23 cellular contexts compared by ENCODE assay signal in the genomic region with DNA sequence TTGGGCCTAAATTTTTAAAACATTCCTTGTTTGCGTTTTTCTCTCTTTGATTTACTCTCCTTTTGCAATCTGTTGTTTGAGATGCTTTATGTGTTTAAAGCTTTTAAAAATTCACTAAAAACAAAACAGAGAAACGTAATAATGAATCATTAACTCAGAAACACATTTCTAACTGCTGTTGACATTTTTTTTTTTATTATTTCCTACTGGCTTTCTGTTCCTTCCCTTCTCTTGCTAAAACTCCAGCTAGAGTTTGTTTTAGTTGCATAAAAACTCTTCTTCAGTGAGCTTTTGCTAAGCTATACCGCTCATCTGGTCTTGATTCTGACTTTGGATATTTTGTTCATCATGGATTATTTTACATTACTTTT. TPM values are rescaled to one million over a fixed set of nuclear protein-coding genes. Genes with fewer than 3 reads are reported as not detected.
A peak's percentile ranks its signal among the peaks of the same experiment; 100 is the strongest.
DNase-seq lines count a peak whose midpoint lies in the region; ATAC-seq and TF ChIP-seq lines count a peak whose summit lies in the region.
"Had no signal": no experiment of that assay in that cellular context is flagged by ENCODE, and none has a peak within 500 bp of the region (broad histone marks: within the 10 kb centered on the region; RNA-seq: fewer than 3 reads in every experiment).

No MANE protein-coding gene starts in this region.

- peaks cover 0 to 2% of the 10 kb centered on the region in 2 experiments for H3K9me3 ChIP-seq in CD4-positive, CD25-positive, alpha-beta regulatory T cell (ENCODE audit: control insufficient read depth in 2 of 2, low read length in 2 of 2)
- no peaks in the 10 kb centered on the region for H3K9me3 ChIP-seq in CD8-positive, alpha-beta memory T cell (ENCODE audit: low read length)
- H3K9me3 ChIP-seq in right lobe of liver = no peaks in the 10 kb centered on the region

- CTCF ChIA-PET in CD8-positive, alpha-beta memory T cell (lab: Charles Lee) = interaction anchor here (1.0 kb wide), 1 partner anchor 29 kb away, joined by 4 read pairs; the partner anchor contains the start of gene SRGAP1

- H3K4me1 Mint-ChIP-seq in CD4-positive, CD25-positive, alpha-beta regulatory T cell = peaks cover 0 to 17% (median 15%) of the 10 kb centered on the region in 4 donors
- peaks cover 19 to 25% (median 23%) of the 10 kb centered on the region in 3 donors for H3K4me1 Mint-ChIP-seq in CD8-positive, alpha-beta memory T cell
- peaks cover 8% of the 10 kb centered on the region for H3K4me1 Mint-ChIP-seq in activated T-helper 17 cell treated with anti-CD3 and anti-CD28 coated beads, Interleukin-2, amount 50 U/mL, for 72 hours

- no peak overlapping the region for H3K27ac ChIP-seq in CD4-positive, CD25-positive, alpha-beta regulatory T cell (ENCODE audit: insufficient read depth, low read length, poor library complexity, severe bottlenecking)
- no peak overlapping the region for H3K27ac ChIP-seq in CD8-positive, alpha-beta memory T cell (ENCODE audit: low read depth, low read length)
- H3K27ac ChIP-seq in right lobe of liver = peak overlapping the region; percentile 20 to 33 (median 26)
- H3K27ac ChIP-seq: epithelial cell of prostate, GM23248, right atrium auricular region had no signal

- peak overlapping the region in 2 of 3 donors; percentile 0 for H3K27ac Mint-ChIP-seq in CD4-positive, CD25-positive, alpha-beta regulatory T cell
- peak overlapping the region in 5 of 8 donors; percentile 30 to 78 (median 61) for H3K27ac Mint-ChIP-seq in CD8-positive, alpha-beta memory T cell
- H3K27ac Mint-ChIP-seq in activated T-helper 17 cell treated with anti-CD3 and anti-CD28 coated beads, Interleukin-2, amount 50 U/mL, for 72 hours = peak overlapping the region; percentile 65
- H3K27ac Mint-ChIP-seq: activated naive CD4-positive, alpha-beta T cell treated with anti-CD3 and anti-CD28 coated beads, Interleukin-2, amount 50 U/mL, for 24 hours had no signal

- no peak overlapping the region for H3K4me3 ChIP-seq in CD4-positive, CD25-positive, alpha-beta regulatory T cell (ENCODE audit: low read depth, low read length)
- no peak overlapping the region for H3K4me3 ChIP-seq in CD8-positive, alpha-beta memory T cell (ENCODE audit: low read length)
- no peak overlapping the region for H3K4me3 ChIP-seq in right lobe of liver
- H3K4me3 ChIP-seq: GM23248, right atrium auricular region had no signal

- peaks cover 12% of the 10 kb centered on the region for H3K4me1 ChIP-seq in CD4-positive, CD25-positive, alpha-beta regulatory T cell (ENCODE audit: control insufficient read depth, insufficient read depth, low read length, poor library complexity, severe bottlenecking)
- H3K4me1 ChIP-seq in CD8-positive, alpha-beta memory T cell (ENCODE audit: insufficient read depth, low read length) = peaks cover 11% of the 10 kb centered on the region
- peaks cover 0 to 33% (median 12%) of the 10 kb centered on the region in 4 donors for H3K4me1 ChIP-seq in right lobe of liver
- H3K4me1 ChIP-seq: right atrium auricular region had no signal

- no peak for TF ChIP-seq CTCF in right lobe of liver (IDR thresholded peaks at IDR 0.05)

- H3K4me3 Mint-ChIP-seq in CD4-positive, CD25-positive, alpha-beta regulatory T cell = peak overlapping the region in 1 of 4 donors; percentile 48
- peak overlapping the region in 2 of 7 donors; percentile 37 to 63 for H3K4me3 Mint-ChIP-seq in CD8-positive, alpha-beta memory T cell
- H3K4me3 Mint-ChIP-seq in activated T-helper 17 cell treated with anti-CD3 and anti-CD28 coated beads, Interleukin-2, amount 50 U/mL, for 72 hours = peak overlapping the region; percentile 48
- H3K4me3 Mint-ChIP-seq: activated naive CD4-positive, alpha-beta T cell treated with anti-CD3 and anti-CD28 coated beads, Interleukin-2, amount 50 U/mL, for 24 hours had no signal

- intact Hi-C loops in right lobe of liver (cut with DNase I) = no loop called here

- no peak for TF ChIP-seq POLR2A in right lobe of liver (IDR thresholded peaks at IDR 0.05)

- no peaks in the 10 kb centered on the region for H3K36me3 Mint-ChIP-seq in CD4-positive, CD25-positive, alpha-beta regulatory T cell
- peaks cover 0 to 18% (median 2%) of the 10 kb centered on the region in 3 donors for H3K36me3 Mint-ChIP-seq in CD8-positive, alpha-beta memory T cell
- no peaks in the 10 kb centered on the region for H3K36me3 Mint-ChIP-seq in activated T-helper 17 cell treated with anti-CD3 and anti-CD28 coated beads, Interleukin-2, amount 50 U/mL, for 72 hours (ENCODE audit: low read depth)

- H3K27me3 ChIP-seq in CD4-positive, CD25-positive, alpha-beta regulatory T cell (ENCODE audit: control insufficient read depth, insufficient read depth, low read length) = no peaks in the 10 kb centered on the region
- H3K27me3 ChIP-seq in CD8-positive, alpha-beta memory T cell (ENCODE audit: insufficient read depth, low read length, poor library complexity, severe bottlenecking) = peaks cover 5% of the 10 kb centered on the region
- H3K27me3 ChIP-seq in right lobe of liver = no peaks in the 10 kb centered on the region
- H3K27me3 ChIP-seq: right atrium auricular region had no signal

- peaks cover 4% of the 10 kb centered on the region for H3K27me3 Mint-ChIP-seq in CD4-positive, CD25-positive, alpha-beta regulatory T cell
- H3K27me3 Mint-ChIP-seq in CD8-positive, alpha-beta memory T cell = peaks cover 0 to 5% of the 10 kb centered on the region in 2 donors
- peaks cover 3% of the 10 kb centered on the region for H3K27me3 Mint-ChIP-seq in activated T-helper 17 cell treated with anti-CD3 and anti-CD28 coated beads, Interleukin-2, amount 50 U/mL, for 72 hours

- peaks cover 0 to 20% (median 0%) of the 10 kb centered on the region in 7 donors for H3K9me3 Mint-ChIP-seq in CD4-positive, CD25-positive, alpha-beta regulatory T cell
- H3K9me3 Mint-ChIP-seq in CD8-positive, alpha-beta memory T cell = peaks cover 5 to 9% (median 7%) of the 10 kb centered on the region in 5 donors
- no peaks in the 10 kb centered on the region for H3K9me3 Mint-ChIP-seq in activated T-helper 17 cell treated with anti-CD3 and anti-CD28 coated beads, Interleukin-2, amount 50 U/mL, for 72 hours

- no peak for ATAC-seq in CD4-positive, CD25-positive, alpha-beta regulatory T cell (ENCODE audit: low read depth in 2 of 2)
- no peak for ATAC-seq in activated T-helper 17 cell treated with anti-CD3 and anti-CD28 coated beads, Interleukin-2, amount 50 U/mL, for 72 hours (replicated peaks)
- ATAC-seq in right lobe of liver = peak; percentile 20 to 76 (median 51)
- ATAC-seq: Panc1, SK-N-SH treated with all-trans-retinoic acid at 6 μM for 48 hours had no signal

- DNase-seq in CD4-positive, CD25-positive, alpha-beta regulatory T cell = no peak
- DNase-seq in CD8-positive, alpha-beta memory T cell = no peak
- DNase-seq in right lobe of liver (no peak), GOT3 (lab: John Stamatoyannopoulos, UW) (no peak), AG20443 (ENCODE audit: low spot score) (no peak)
- DNase-seq in activated naive CD4-positive, alpha-beta T cell treated with anti-CD3 and anti-CD28 coated beads, Interleukin-2, amount 50 U/mL, for 16 hours = no peak
- DNase-seq: activated CD4-positive, alpha-beta T cell treated with anti-CD3 and anti-CD28 coated beads for 4 hours; C1 segment of cervical spinal cord; DMS79; GM23248; hypothalamus; IMR-90; mesenchymal stem cell; NCI-H146; Right ventricle myocardium superior; stimulated activated CD4-positive, alpha-beta T cell treated with anti-CD3 and anti-CD28 coated beads, Interleukin-1b, Interleukin-23, amount 100 ng/mL, for 48 hours; trophoblast cell had no signal

- 36% methylated on average over 3 of the region's 3 CpGs for WGBS in right lobe of liver (ENCODE audit: insufficient coverage, low coverage, low lambda C conversion rate, missing lambda C conversion rate)

- POLR2A ChIA-PET in CD8-positive, alpha-beta memory T cell (lab: Charles Lee) = no interaction called here

- H3K36me3 ChIP-seq in CD4-positive, CD25-positive, alpha-beta regulatory T cell (ENCODE audit: control insufficient read depth, insufficient read depth, low read length) = no peaks in the 10 kb centered on the region
- no peaks in the 10 kb centered on the region for H3K36me3 ChIP-seq in CD8-positive, alpha-beta memory T cell (ENCODE audit: insufficient read depth, low read length)
- H3K36me3 ChIP-seq in right lobe of liver = no peaks in the 10 kb centered on the region
- H3K36me3 ChIP-seq: right atrium auricular region had no signal

RNA-seq across cellular contexts. Expression of gene SRGAP1, which starts 29.0 kb away (rescaled TPM):
- not detected for total RNA-seq in CD4-positive, CD25-positive, alpha-beta regulatory T cell
- under 1 TPM; 0.01 to 0.07 (median 0.02) TPM for polyA plus RNA-seq in CD4-positive, CD25-positive, alpha-beta regulatory T cell
- total RNA-seq in CD8-positive, alpha-beta memory T cell = under 1 TPM; 0.61 to 0.64 TPM
- polyA plus RNA-seq in CD8-positive, alpha-beta memory T cell = 0.09 TPM
- under 1 TPM; 0.06 to 0.29 TPM for total RNA-seq in activated T-helper 17 cell treated with anti-CD3 and anti-CD28 coated beads, Interleukin-2, amount 50 U/mL, for 72 hours
- total RNA-seq in right lobe of liver = 1 to 10 TPM; 1.3 to 5.0 (median 3.0) TPM

RNA-seq across cellular contexts. Expression of gene RXYLT1, which starts 35.8 kb away (rescaled TPM):
- 8.9 TPM for total RNA-seq in CD4-positive, CD25-positive, alpha-beta regulatory T cell
- 10 to 100 TPM; 11.7 to 15.5 (median 13.4) TPM for polyA plus RNA-seq in CD4-positive, CD25-positive, alpha-beta regulatory T cell
- 10 to 100 TPM; 30.3 to 32.3 TPM for total RNA-seq in CD8-positive, alpha-beta memory T cell
- polyA plus RNA-seq in CD8-positive, alpha-beta memory T cell = 19.2 TPM
- 10 to 100 TPM in 1 of 2 donors, 1 to 10 TPM in 1; 9.0 to 18.1 TPM for total RNA-seq in activated T-helper 17 cell treated with anti-CD3 and anti-CD28 coated beads, Interleukin-2, amount 50 U/mL, for 72 hours
- 10 to 100 TPM in 4 of 6 experiments, 1 to 10 TPM in 2; 8.8 to 10.9 (median 10.3) TPM for total RNA-seq in right lobe of liver

Comparison
In these comparisons a context has a peak if more than half of its experiments do, and no peak if none do; other contexts are left out.
1. ATAC-seq: peak in right lobe of liver (4 of 4); none in CD4-positive, CD25-positive, alpha-beta regulatory T cell (0 of 2) and activated T-helper 17 cell treated with anti-CD3 and anti-CD28 coated beads, Interleukin-2, amount 50 U/mL, for 72 hours (single experiment).
2. H3K27ac ChIP-seq: peak in right lobe of liver (3 of 3); none in CD4-positive, CD25-positive, alpha-beta regulatory T cell (single experiment) and CD8-positive, alpha-beta memory T cell (single experiment).
3. H3K27ac Mint-ChIP-seq: peak in every context shown above with its lines; median percentile 65 in activated T-helper 17 cell treated with anti-CD3 and anti-CD28 coated beads, Interleukin-2, amount 50 U/mL, for 72 hours; 61 in CD8-positive, alpha-beta memory T cell; 0 in CD4-positive, CD25-positive, alpha-beta regulatory T cell.